ENCODE assay signal across 25 cellular contexts in the genomic region with DNA sequence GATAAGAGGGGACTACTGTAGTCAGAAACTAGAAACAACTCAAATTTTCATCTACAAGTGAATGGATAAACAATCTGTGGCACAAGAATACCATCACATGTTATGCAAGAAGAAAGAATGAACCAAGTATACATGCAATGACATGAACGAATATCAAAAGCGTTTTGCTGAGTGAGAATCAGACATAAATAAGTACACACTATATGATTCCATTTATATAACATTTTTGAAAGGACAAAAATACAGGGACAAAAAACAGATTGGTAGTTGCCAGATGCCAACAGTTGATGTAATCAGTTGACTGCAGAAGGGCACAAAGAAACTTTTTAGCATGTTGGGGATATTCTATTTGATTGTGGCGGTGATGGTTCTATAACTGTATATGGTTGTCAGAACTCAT. TPM values are rescaled to one million over a fixed set of nuclear protein-coding genes. Genes with fewer than 3 reads are reported as not detected.
"Had no signal": no experiment of that assay in that cellular context is flagged by ENCODE, and none has a peak within 500 bp of the region (broad histone marks: within the 10 kb centered on the region; RNA-seq: fewer than 3 reads in every experiment).

No MANE protein-coding gene starts in this region.

- H3K4me1 ChIP-seq: adrenal gland, pancreas, spleen, upper lobe of left lung, vagina had no signal

- H3K9me3 ChIP-seq: adrenal gland, gastroesophageal sphincter, pancreas, spleen, upper lobe of left lung, vagina had no signal

- ATAC-seq: gastroesophageal sphincter; left colon; naive thymus-derived CD8-positive, alpha-beta T cell; pancreas; right cardiac atrium; T-helper 17 cell had no signal

- DNase-seq: activated CD4-positive, alpha-beta memory T cell treated with anti-CD3 and anti-CD28 coated beads for 36 hours; activated CD4-positive, alpha-beta T cell treated with anti-CD3 and anti-CD28 coated beads, Interleukin-2, amount 10 ng/mL, durations not matched to agents 24 days and 14 days; activated CD4-positive, CD25-positive, alpha-beta regulatory T cell treated with anti-CD3 and anti-CD28 coated beads, Interleukin-2, amount 50 U/mL, for 72 hours; activated CD8-positive, alpha-beta memory T cell treated with anti-CD3 and anti-CD28 coated beads, Interleukin-2, amount 50 U/mL, for 4 hours; activated effector memory CD4-positive, alpha-beta T cell treated with anti-CD3 and anti-CD28 coated beads, Interleukin-2, amount 50 U/mL, for 16 hours; activated naive CD4-positive, alpha-beta T cell treated with anti-CD3 and anti-CD28 coated beads for 36 hours; activated naive CD8-positive, alpha-beta T cell treated with anti-CD3 and anti-CD28 coated beads for 36 hours; activated T-cell treated with anti-CD3 and anti-CD28 coated beads, Interleukin-2, amount 50 U/mL, for 1 hour; adrenal gland; effector memory CD4-positive, alpha-beta T cell; left colon; naive thymus-derived CD8-positive, alpha-beta T cell; nucleus accumbens; pancreas; right cardiac atrium; spleen; stimulated activated naive CD4-positive, alpha-beta T cell treated with Interleukin-2 at 50 U/mL for 16 hours; T-helper 17 cell; upper lobe of left lung had no signal

- H3K36me3 ChIP-seq: adrenal gland, gastroesophageal sphincter, pancreas, spleen, upper lobe of left lung, vagina had no signal

- H3K27me3 ChIP-seq: adrenal gland, gastroesophageal sphincter, hepatocyte, pancreas, spleen, upper lobe of left lung, vagina had no signal

- H3K4me3 ChIP-seq: adrenal gland, gastroesophageal sphincter, hepatocyte, pancreas, spleen, upper lobe of left lung, vagina had no signal

- H3K27ac ChIP-seq: adrenal gland, gastroesophageal sphincter, hepatocyte, pancreas, spleen, upper lobe of left lung, vagina had no signal

RNA-seq across cellular contexts. Expression of a gene that starts 33.6 kb away (rescaled TPM):
- total RNA-seq: activated CD4-positive, alpha-beta memory T cell treated with anti-CD3 and anti-CD28 coated beads for 36 hours; activated CD4-positive, alpha-beta T cell treated with anti-CD3 and anti-CD28 coated beads, Interleukin-2, amount 10 ng/mL, durations not matched to agents 24 days and 14 days; activated CD8-positive, alpha-beta memory T cell treated with anti-CD3 and anti-CD28 coated beads for 36 hours; activated naive CD4-positive, alpha-beta T cell treated with anti-CD3 and anti-CD28 coated beads for 36 hours; activated naive CD8-positive, alpha-beta T cell treated with anti-CD3 and anti-CD28 coated beads for 36 hours; activated T-helper 1 cell treated with anti-CD3 and anti-CD28 coated beads, Interleukin-12 subunit alpha, Interleukin-12 subunit beta, Interleukin-2, Interleukin-4 antibody, amounts not matched to agents 30 ng/mL and 10 ng/mL and 1 ng/mL, durations not matched to agents 14 hours and 24 hours and 36 hours; naive thymus-derived CD8-positive, alpha-beta T cell; pulmonary artery endothelial cell had no signal
